Comparison of ENCODE assay signal across 8 cellular contexts in the genomic region with DNA sequence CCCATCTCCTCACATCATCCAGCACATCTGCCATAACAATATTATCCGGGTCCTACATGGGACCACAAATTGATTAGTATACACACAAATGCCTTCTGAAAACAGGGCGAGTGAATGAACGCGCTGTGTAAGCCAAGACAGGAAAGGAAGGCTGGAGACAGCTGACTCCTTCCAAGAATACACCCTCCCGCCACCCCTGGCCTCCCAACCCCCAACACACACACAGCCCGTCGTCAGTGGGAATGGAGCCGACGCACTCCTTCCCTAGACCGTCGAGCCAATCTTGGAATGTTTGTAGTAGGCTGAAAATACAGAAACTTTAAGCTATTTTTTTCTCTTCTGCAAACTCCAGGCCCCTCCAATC. TPM values are rescaled to one million over a fixed set of nuclear protein-coding genes. Genes with fewer than 3 reads are reported as not detected.
DNase-seq lines count a peak whose midpoint lies in the region; ATAC-seq and TF ChIP-seq lines count a peak whose summit lies in the region.

No MANE protein-coding gene starts in this region.

- H3K27ac Mint-ChIP-seq in CD4-positive, alpha-beta memory T cell: peak overlapping the region; percentile 89 to 97 (median 95)

- no peaks in the 10 kb centered on the region for H3K9me3 ChIP-seq in CD4-positive, alpha-beta memory T cell (ENCODE audit: control insufficient read depth in 1 of 2, low read length in 2 of 2)
- no peaks in the 10 kb centered on the region for H3K9me3 ChIP-seq in Peyer's patch

- no peaks in the 10 kb centered on the region for H3K36me3 ChIP-seq in CD4-positive, alpha-beta memory T cell (ENCODE audit: insufficient read depth, low read length)
- H3K36me3 ChIP-seq in Peyer's patch: no peaks in the 10 kb centered on the region
- H3K36me3 ChIP-seq in rectal smooth muscle tissue (ENCODE audit: control insufficient read depth, insufficient read depth, low read length): no peaks in the 10 kb centered on the region

- no peak for TF ChIP-seq CTCF in Peyer's patch (IDR thresholded peaks at IDR 0.05)
- TF ChIP-seq CTCF in fibroblast of villous mesenchyme (IDR thresholded peaks at IDR 0.05; ENCODE audit: insufficient read depth, low read depth, low read length): no peak

- no peaks in the 10 kb centered on the region for H3K27me3 ChIP-seq in CD4-positive, alpha-beta memory T cell (ENCODE audit: insufficient read depth, low read length)
- H3K27me3 ChIP-seq in Peyer's patch (no peaks in the 10 kb centered on the region), rectal smooth muscle tissue (ENCODE audit: control insufficient read depth, insufficient read depth, low read length) (no peaks in the 10 kb centered on the region)

- no peak overlapping the region for H3K9ac ChIP-seq in rectal smooth muscle tissue (ENCODE audit: low read length)

- peaks cover 7% of the 10 kb centered on the region for H3K4me1 ChIP-seq in CD4-positive, alpha-beta memory T cell (ENCODE audit: insufficient read depth, low read length)
- H3K4me1 ChIP-seq in Peyer's patch: no peaks in the 10 kb centered on the region
- H3K4me1 ChIP-seq in rectal smooth muscle tissue (ENCODE audit: control insufficient read depth, insufficient read depth, low read length): peaks cover 5% of the 10 kb centered on the region

- H3K36me3 Mint-ChIP-seq in CD4-positive, alpha-beta memory T cell: peaks cover 0 to 7% of the 10 kb centered on the region in 2 donors

- POLR2A ChIA-PET in CD4-positive, alpha-beta memory T cell (lab: Charles Lee; ENCODE audit: partially characterized antibody): interaction anchor here (0.7 to 2.4 kb wide), 10 partner anchors 37 to 812 kb away, joined by 3 to 50 read pairs (median 5); a partner anchor contains a TSS

- ATAC-seq in GM21825 (IDR thresholded peaks at IDR 0.05; ENCODE audit: unreplicated experiment): peak; percentile 27

- H3K4me3 ChIP-seq in CD4-positive, alpha-beta memory T cell (ENCODE audit: low read length in 2 of 2): peak overlapping the region in 1 of 2 donors; percentile 70
- peak overlapping the region; percentile 54 to 65 (median 56) for H3K4me3 ChIP-seq in Peyer's patch
- peak overlapping the region; percentile 63 for H3K4me3 ChIP-seq in fibroblast of villous mesenchyme (ENCODE audit: low read depth, low read length)
- peak overlapping the region; percentile 75 for H3K4me3 ChIP-seq in rectal smooth muscle tissue (ENCODE audit: low read length)

- peak in 1 of 5 donors; percentile 19 for DNase-seq in CD4-positive, alpha-beta memory T cell
- no peak for DNase-seq in Peyer's patch
- DNase-seq in fibroblast of villous mesenchyme (ENCODE audit: low read depth): no peak
- no peak for DNase-seq in NCI-H1092 treated with DMSO at 0.1 percent for 48 hours (lab: John Stamatoyannopoulos, UW)
- no peak for DNase-seq in NOMO-1 treated with dmso at 0.1 percent for 144 hours (lab: John Stamatoyannopoulos, UW; ENCODE audit: unreplicated experiment)
- no peak for DNase-seq in NCI-H2107 (lab: John Stamatoyannopoulos, UW)

- CTCF ChIA-PET in CD4-positive, alpha-beta memory T cell (lab: Charles Lee; ENCODE audit: partially characterized antibody): interaction anchor here (1.2 to 1.4 kb wide), 7 partner anchors 38 to 1313 kb away, joined by 3 to 14 read pairs (median 3); a partner anchor contains a TSS

- H3K4me3 Mint-ChIP-seq in CD4-positive, alpha-beta memory T cell: peak overlapping the region; percentile 87 to 97 (median 92)

- no peaks in the 10 kb centered on the region for H3K27me3 Mint-ChIP-seq in CD4-positive, alpha-beta memory T cell

- no peak for TF ChIP-seq POLR2A in Peyer's patch (IDR thresholded peaks at IDR 0.05)

- intact Hi-C loops in CD4-positive, alpha-beta memory T cell (cut with micrococcal nuclease): no loop called here

- H3K4me1 Mint-ChIP-seq in CD4-positive, alpha-beta memory T cell: peaks cover 5 to 30% (median 16%) of the 10 kb centered on the region in 4 donors

- peaks cover 0 to 2% (median 0%) of the 10 kb centered on the region in 8 donors for H3K9me3 Mint-ChIP-seq in CD4-positive, alpha-beta memory T cell

- H3K27ac ChIP-seq in CD4-positive, alpha-beta memory T cell (ENCODE audit: low read depth, low read length): peak overlapping the region; percentile 85
- H3K27ac ChIP-seq in Peyer's patch: peak overlapping the region; percentile 64 to 81 (median 76)
- H3K27ac ChIP-seq in rectal smooth muscle tissue (ENCODE audit: low read depth, low read length): peak overlapping the region; percentile 75

RNA-seq across cellular contexts. Expression of a gene that starts 0.3 kb away (rescaled TPM):
- total RNA-seq in CD4-positive, alpha-beta memory T cell: 10 to 100 TPM; 26.9 to 28.8 TPM
- 10 to 100 TPM; 47.5 to 47.7 TPM for polyA plus RNA-seq in CD4-positive, alpha-beta memory T cell
- total RNA-seq in Peyer's patch (1 to 10 TPM; 1.1 to 6.6 (median 3.1) TPM), fibroblast of villous mesenchyme (37.6 and 37.7 TPM in 2 replicates)

RNA-seq across cellular contexts. Expression of a gene that starts 38.0 kb away (rescaled TPM):
- total RNA-seq in CD4-positive, alpha-beta memory T cell: 1 to 10 TPM; 2.7 to 3.0 TPM
- polyA plus RNA-seq in CD4-positive, alpha-beta memory T cell: under 1 TPM in 1 of 2 donors, not detected in 1; 0.11 TPM
- total RNA-seq in Peyer's patch (under 1 TPM; 0.18 to 0.83 (median 0.54) TPM), fibroblast of villous mesenchyme (2.6 and 3.5 TPM in 2 replicates)
